Comparison of ENCODE assay signal across 1 cellular context in genomic region chr20:46648903-46649649, GRCh38.
TF ChIP-seq lines count a peak whose summit lies in the region.

No MANE protein-coding gene starts in this region.

TF ChIP-seq in HepG2, 621 proteins besides CTCF, POLR2A, EP300 and RAD21 (continued from another document):
- TF ChIP-seq MNT (IDR thresholded peaks at IDR 0.05) (0 out of 2 replicates have a peak, but pooled peaks have one; percentile 26), IKZF4 (CRISPR knock-in tag; IDR thresholded peaks at IDR 0.05; ENCODE audit: borderline replicate concordance, low read depth, not compliant biosample characterization) (no peak), ZSCAN31 (CRISPR knock-in tag; IDR thresholded peaks at IDR 0.05; ENCODE audit: low read depth) (no peak), ZNF331 (CRISPR knock-in tag; IDR thresholded peaks at IDR 0.05) (no peak), ZNF652 (CRISPR knock-in tag; IDR thresholded peaks at IDR 0.05; ENCODE audit: borderline replicate concordance, low read depth) (no peak)
